ENCODE assay signal across 16 cellular contexts in the genomic region with DNA sequence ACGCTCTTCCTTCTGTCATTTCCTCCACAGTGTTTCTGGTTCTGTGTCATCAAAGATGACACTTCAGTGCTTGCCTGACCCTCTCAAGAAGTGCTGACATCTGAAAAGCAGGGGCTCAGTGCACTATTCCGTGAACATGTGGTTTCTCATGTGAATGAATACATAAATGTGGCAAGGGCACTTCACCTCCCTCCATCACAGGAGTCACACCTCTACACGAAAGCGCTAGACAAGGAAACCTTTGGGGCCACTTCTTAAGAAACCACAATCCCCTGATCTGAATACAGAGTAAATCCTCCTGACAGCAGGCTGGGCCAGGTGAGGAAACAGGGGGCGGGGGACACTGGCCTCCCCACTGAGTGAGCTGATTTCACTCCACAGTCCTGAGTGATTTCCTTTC.
A peak's percentile ranks its signal among the peaks of the same experiment; 100 is the strongest.
DNase-seq lines count a peak whose midpoint lies in the region; ATAC-seq and TF ChIP-seq lines count a peak whose summit lies in the region.
"Had no signal": no experiment of that assay in that cellular context is flagged by ENCODE, and none has a peak within 500 bp of the region (broad histone marks: within the 10 kb centered on the region; RNA-seq: fewer than 3 reads in every experiment).

No MANE protein-coding gene starts in this region.

- CTCF ChIA-PET in activated CD4-positive, alpha-beta T cell treated with anti-CD3 and anti-CD28 coated beads for 36 hours (lab: Charles Lee), result no interaction called here

- no peak for TF ChIP-seq CTCF in thyroid gland (IDR thresholded peaks at IDR 0.05)

- H3K36me3 Mint-ChIP-seq in activated CD4-positive, alpha-beta T cell treated with anti-CD3 and anti-CD28 coated beads for 36 hours (ENCODE audit: low read depth), result no peaks in the 10 kb centered on the region
- H3K36me3 Mint-ChIP-seq in immature natural killer cell, result peaks cover 0 to 4% (median 0%) of the 10 kb centered on the region in 3 donors

- POLR2A ChIA-PET in activated CD4-positive, alpha-beta T cell treated with anti-CD3 and anti-CD28 coated beads for 36 hours (lab: Charles Lee), result no interaction called here

- no peak overlapping the region for H3K4me3 ChIP-seq in thyroid gland (replicated peaks in 1 of 3)
- H3K4me3 ChIP-seq: heart right ventricle, tibial artery had no signal

- DNase-seq in activated CD4-positive, alpha-beta T cell treated with anti-CD3 and anti-CD28 coated beads for 36 hours, result peak; percentile 27
- no peak for DNase-seq in activated CD4-positive, alpha-beta T cell treated with anti-CD3 and anti-CD28 coated beads, Interleukin-2, amount 50 U/mL, for 1 hour
- peak; percentile 28 to 37 (median 37) for DNase-seq in immature natural killer cell
- DNase-seq in hepatic stellate cell (ENCODE audit: low spot score), result no peak
- DNase-seq in CD1c-positive myeloid dendritic cell (ENCODE audit: extremely low spot score), result no peak
- no peak for DNase-seq in thyroid gland
- DNase-seq: 8988T; effector CD4-positive, alpha-beta T cell; heart right ventricle; NCI-H2171 treated with DMSO at 0.1 percent for 48 hours; posterior cingulate gyrus; stimulated activated CD4-positive, alpha-beta T cell treated with anti-CD3 and anti-CD28 coated beads, Interleukin-4, amount 100 ng/mL, for 4 hours; tibial artery had no signal

- TF ChIP-seq POLR2A in thyroid gland (IDR thresholded peaks at IDR 0.05), result no peak

- H3K9me3 ChIP-seq in thyroid gland, result no peaks in the 10 kb centered on the region
- H3K9me3 ChIP-seq: heart right ventricle, tibial artery had no signal

- H3K4me1 Mint-ChIP-seq in activated CD4-positive, alpha-beta T cell treated with anti-CD3 and anti-CD28 coated beads for 36 hours, result peaks cover 31% of the 10 kb centered on the region
- peaks cover 7 to 9% of the 10 kb centered on the region in 2 donors for H3K4me1 Mint-ChIP-seq in immature natural killer cell

- intact Hi-C loops in activated CD4-positive, alpha-beta T cell treated with anti-CD3 and anti-CD28 coated beads for 36 hours (cut with DNase I, micrococcal nuclease), result no loop called here
- intact Hi-C loops in thyroid gland (cut with DNase I), result no loop called here

- ATAC-seq in activated CD4-positive, alpha-beta T cell treated with anti-CD3 and anti-CD28 coated beads for 36 hours, result peak; percentile 82
- ATAC-seq in GM19397 (IDR thresholded peaks at IDR 0.05; ENCODE audit: unreplicated experiment), result peak; percentile 70
- peak; percentile 84 for ATAC-seq in HG03135 (IDR thresholded peaks at IDR 0.05; ENCODE audit: unreplicated experiment)
- ATAC-seq: heart right ventricle had no signal

- no peaks in the 10 kb centered on the region for H3K4me1 ChIP-seq in thyroid gland
- H3K4me1 ChIP-seq: heart right ventricle, tibial artery had no signal

- H3K9me3 Mint-ChIP-seq in activated CD4-positive, alpha-beta T cell treated with anti-CD3 and anti-CD28 coated beads for 36 hours (ENCODE audit: low read depth), result no peaks in the 10 kb centered on the region
- H3K9me3 Mint-ChIP-seq in immature natural killer cell, result peaks cover 0 to 2% (median 0%) of the 10 kb centered on the region in 6 donors

- H3K27me3 ChIP-seq in thyroid gland, result no peaks in the 10 kb centered on the region
- H3K27me3 ChIP-seq: tibial artery had no signal

- peak overlapping the region; percentile 29 for H3K27ac Mint-ChIP-seq in activated CD4-positive, alpha-beta T cell treated with anti-CD3 and anti-CD28 coated beads for 36 hours
- peak overlapping the region in 3 of 6 donors; percentile 8 to 18 (median 17) for H3K27ac Mint-ChIP-seq in immature natural killer cell

- peaks cover 10% of the 10 kb centered on the region for H3K27me3 Mint-ChIP-seq in activated CD4-positive, alpha-beta T cell treated with anti-CD3 and anti-CD28 coated beads for 36 hours
- H3K27me3 Mint-ChIP-seq in immature natural killer cell (ENCODE audit: low read depth in 3 of 3), result peaks cover 8 to 25% (median 18%) of the 10 kb centered on the region in 3 donors

- H3K27ac ChIP-seq in thyroid gland, result no peak overlapping the region
- H3K27ac ChIP-seq: heart right ventricle, KMS-11, tibial artery had no signal

- H3K4me3 Mint-ChIP-seq in activated CD4-positive, alpha-beta T cell treated with anti-CD3 and anti-CD28 coated beads for 36 hours, result no peak overlapping the region
- peak overlapping the region in 1 of 5 donors; percentile 3 for H3K4me3 Mint-ChIP-seq in immature natural killer cell

- no peaks in the 10 kb centered on the region for H3K36me3 ChIP-seq in thyroid gland
- H3K36me3 ChIP-seq: heart right ventricle, tibial artery had no signal

- WGBS in thyroid gland, 2 donors, result 73 to 87% methylated on average over 5 of the region's 5 CpGs

Comparison
In these comparisons a context has a peak if more than half of its experiments do, and no peak if none do; other contexts are left out.
1. DNase-seq: peak in activated CD4-positive, alpha-beta T cell treated with anti-CD3 and anti-CD28 coated beads for 36 hours (single experiment) and immature natural killer cell (3 of 3); none in activated CD4-positive, alpha-beta T cell treated with anti-CD3 and anti-CD28 coated beads, Interleukin-2, amount 50 U/mL, for 1 hour (single experiment), hepatic stellate cell (single experiment), CD1c-positive myeloid dendritic cell (single experiment) and thyroid gland (0 of 2).
2. Peak in every context shown above with its lines, with median percentiles within 50 percentile points of each other: ATAC-seq.